In the genomic region with DNA sequence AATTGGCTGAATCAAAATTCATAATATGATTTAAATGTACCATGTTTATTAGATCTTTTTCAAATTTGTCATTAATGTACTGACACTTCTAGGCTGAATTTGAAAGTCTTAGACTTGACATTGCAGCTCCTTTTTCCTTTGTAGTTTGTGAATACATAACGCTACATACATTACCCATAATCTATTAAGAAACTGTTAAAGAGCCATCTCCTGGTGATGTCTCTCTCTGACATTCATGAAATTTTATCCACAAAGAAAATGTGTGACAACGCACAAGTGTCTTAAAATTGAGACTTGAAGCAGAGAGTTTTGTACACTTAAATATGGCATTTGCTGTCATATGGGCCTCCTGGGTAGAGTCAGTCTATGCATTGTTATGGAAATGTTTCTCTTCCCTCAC, we compare ENCODE assay signal across 24 cellular contexts.
"Had no signal": no experiment of that assay in that cellular context is flagged by ENCODE, and none has a peak within 500 bp of the region (broad histone marks: within the 10 kb centered on the region; RNA-seq: fewer than 3 reads in every experiment).

No MANE protein-coding gene starts in this region.

- H3K9me3 ChIP-seq: suprapubic skin, testis, thoracic aorta, thyroid gland, tibial artery, tibial nerve, transverse colon, upper lobe of left lung, upper lobe of right lung, uterus, vagina had no signal

- H3K27me3 ChIP-seq: stomach, suprapubic skin, testis, thyroid gland, tibial artery, tibial nerve, transverse colon, upper lobe of left lung, upper lobe of right lung, uterus, vagina had no signal

- DNase-seq: stimulated activated CD4-positive, alpha-beta T cell treated with anti-CD3 and anti-CD28 coated beads, Interleukin-2, amount 100 ng/mL, for 48 hours; stimulated activated CD4-positive, alpha-beta T cell treated with anti-CD3 and anti-CD28 coated beads, Interleukin-4, amount 100 ng/mL, for 1 hour; stimulated activated CD4-positive, alpha-beta T cell treated with anti-CD3 and anti-CD28 coated beads, Interleukin-4, amount 100 ng/mL, for 24 hours; stimulated activated CD4-positive, alpha-beta T cell treated with anti-CD3 and anti-CD28 coated beads, Interleukin-4, amount 100 ng/mL, for 4 hours; stimulated activated CD8-positive, alpha-beta memory T cell treated with anti-CD3 and anti-CD28 coated beads, Interleukin-4, amount 100 ng/mL, for 48 hours; stimulated activated naive B cell treated with anti-CD40 and anti-IgM and Interleukin-4, amounts not matched to agents 10 μg/mL and 1 μg/mL and 100 μg/mL, for 72 hours; stimulated activated naive CD4-positive, alpha-beta T cell; stimulated activated naive CD4-positive, alpha-beta T cell treated with Interleukin-2 at 50 U/mL for 16 hours; stimulated activated naive CD8-positive, alpha-beta T cell treated with anti-CD3 and anti-CD28 coated beads, Interleukin-15, amount 100 ng/mL, for 72 hours; stimulated activated naive CD8-positive, alpha-beta T cell treated with anti-CD3 and anti-CD28 coated beads, Interleukin-15, Interleukin-2, amounts not matched to agents 100 U/mL and 50 U/mL, for 24 hours; stomach; substantia nigra; testis; thyroid gland; tibial artery; transverse colon; trophoblast cell; upper lobe of left lung; upper lobe of right lung; uterus had no signal

- H3K27ac ChIP-seq: stomach, suprapubic skin, testis, thoracic aorta, thyroid gland, tibial nerve, transverse colon, upper lobe of left lung, upper lobe of right lung, uterus, vagina had no signal

- H3K36me3 ChIP-seq: stomach, suprapubic skin, thoracic aorta, thyroid gland, tibial artery, tibial nerve, transverse colon, upper lobe of left lung, upper lobe of right lung, uterus, vagina had no signal

- H3K4me3 ChIP-seq: stomach, suprapubic skin, testis, thoracic aorta, thyroid gland, tibial artery, tibial nerve, transverse colon, upper lobe of left lung, upper lobe of right lung, uterus, vagina had no signal
